Comparison of ENCODE assay signal across 1 cellular context in the genomic region with DNA sequence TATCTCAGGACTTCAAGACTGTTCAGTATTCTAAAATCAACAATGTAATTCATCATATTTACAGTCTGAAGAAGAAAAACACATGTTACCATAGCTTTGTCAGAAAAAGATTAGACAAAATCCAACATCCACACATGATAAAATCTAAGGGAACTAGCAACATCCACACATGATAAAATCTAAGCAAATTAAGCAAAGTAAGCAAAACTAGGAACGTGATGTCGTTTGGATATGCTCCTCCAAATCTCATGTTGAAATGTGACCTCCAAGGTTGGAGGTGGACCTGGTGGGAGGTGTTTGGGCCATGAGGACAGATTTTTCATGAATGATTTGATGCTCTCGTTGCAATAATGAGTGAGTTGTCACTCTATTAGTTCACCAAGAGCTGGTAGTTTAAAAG.
TF ChIP-seq lines count a peak whose summit lies in the region.

No MANE protein-coding gene starts in this region.

TF ChIP-seq in K562, 482 proteins besides CTCF, POLR2A, EP300 and RAD21:
- TF ChIP-seq, protein P1, sequence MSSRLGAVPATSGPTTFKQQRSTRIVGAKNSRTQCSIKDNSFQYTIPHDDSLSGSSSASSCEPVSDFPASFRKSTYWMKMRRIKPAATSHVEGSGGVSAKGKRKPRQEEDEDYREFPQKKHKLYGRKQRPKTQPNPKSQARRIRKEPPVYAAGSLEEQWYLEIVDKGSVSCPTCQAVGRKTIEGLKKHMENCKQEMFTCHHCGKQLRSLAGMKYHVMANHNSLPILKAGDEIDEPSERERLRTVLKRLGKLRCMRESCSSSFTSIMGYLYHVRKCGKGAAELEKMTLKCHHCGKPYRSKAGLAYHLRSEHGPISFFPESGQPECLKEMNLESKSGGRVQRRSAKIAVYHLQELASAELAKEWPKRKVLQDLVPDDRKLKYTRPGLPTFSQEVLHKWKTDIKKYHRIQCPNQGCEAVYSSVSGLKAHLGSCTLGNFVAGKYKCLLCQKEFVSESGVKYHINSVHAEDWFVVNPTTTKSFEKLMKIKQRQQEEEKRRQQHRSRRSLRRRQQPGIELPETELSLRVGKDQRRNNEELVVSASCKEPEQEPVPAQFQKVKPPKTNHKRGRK (tag; IDR thresholded peaks at IDR 0.05): no peak
- TF ChIP-seq ZNF76 (CRISPR knock-in tag; IDR thresholded peaks at IDR 0.05; ENCODE audit: borderline replicate concordance): no peak
- TF ChIP-seq, protein P2, sequence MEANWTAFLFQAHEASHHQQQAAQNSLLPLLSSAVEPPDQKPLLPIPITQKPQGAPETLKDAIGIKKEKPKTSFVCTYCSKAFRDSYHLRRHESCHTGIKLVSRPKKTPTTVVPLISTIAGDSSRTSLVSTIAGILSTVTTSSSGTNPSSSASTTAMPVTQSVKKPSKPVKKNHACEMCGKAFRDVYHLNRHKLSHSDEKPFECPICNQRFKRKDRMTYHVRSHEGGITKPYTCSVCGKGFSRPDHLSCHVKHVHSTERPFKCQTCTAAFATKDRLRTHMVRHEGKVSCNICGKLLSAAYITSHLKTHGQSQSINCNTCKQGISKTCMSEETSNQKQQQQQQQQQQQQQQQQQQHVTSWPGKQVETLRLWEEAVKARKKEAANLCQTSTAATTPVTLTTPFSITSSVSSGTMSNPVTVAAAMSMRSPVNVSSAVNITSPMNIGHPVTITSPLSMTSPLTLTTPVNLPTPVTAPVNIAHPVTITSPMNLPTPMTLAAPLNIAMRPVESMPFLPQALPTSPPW (CRISPR knock-in tag; IDR thresholded peaks at IDR 0.05): no peak
- no peak for TF ChIP-seq ZNF696 (CRISPR knock-in tag; conservative IDR thresholded peaks at IDR 0.05)
- TF ChIP-seq MAFG (tag; conservative IDR thresholded peaks at IDR 0.05): peak; percentile 18; the same call in 1 of the 2 replicates
- TF ChIP-seq TFAM (CRISPR knock-in tag; conservative IDR thresholded peaks at IDR 0.05): no peak
- TF ChIP-seq CREB1 (IDR thresholded peaks at IDR 0.05): no peak
- TF ChIP-seq CREB1 (CRISPR knock-in tag; IDR thresholded peaks at IDR 0.05): no peak
- TF ChIP-seq ZNF316 (IDR thresholded peaks at IDR 0.05): peak; percentile 43; the same call in 1 of the 2 replicates
